1 cellular context compared by ENCODE assay signal in the genomic region with DNA sequence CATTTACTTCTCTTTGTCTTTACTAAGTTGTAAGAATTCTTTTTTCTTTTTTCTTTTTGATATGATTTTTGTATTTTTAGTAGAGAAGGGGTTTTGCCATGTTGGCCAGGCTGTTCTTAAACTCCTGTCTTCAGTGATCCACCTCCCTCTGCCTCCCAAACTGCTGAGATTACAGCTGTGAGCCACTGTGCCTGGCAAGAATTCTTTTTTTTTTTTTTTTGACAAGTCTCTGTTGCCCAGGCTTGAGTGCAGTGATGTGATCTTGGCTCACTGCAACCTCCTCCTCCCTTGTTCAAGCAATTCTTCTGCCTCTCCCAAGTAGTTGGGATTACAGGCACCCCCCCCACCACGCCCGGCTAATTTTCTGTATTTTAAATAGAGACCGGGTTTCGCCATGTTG.
TF ChIP-seq lines count a peak whose summit lies in the region.

No MANE protein-coding gene starts in this region.

TF ChIP-seq in HEK293, 187 proteins besides CTCF, POLR2A, EP300 and RAD21:
- TF ChIP-seq, protein P1, sequence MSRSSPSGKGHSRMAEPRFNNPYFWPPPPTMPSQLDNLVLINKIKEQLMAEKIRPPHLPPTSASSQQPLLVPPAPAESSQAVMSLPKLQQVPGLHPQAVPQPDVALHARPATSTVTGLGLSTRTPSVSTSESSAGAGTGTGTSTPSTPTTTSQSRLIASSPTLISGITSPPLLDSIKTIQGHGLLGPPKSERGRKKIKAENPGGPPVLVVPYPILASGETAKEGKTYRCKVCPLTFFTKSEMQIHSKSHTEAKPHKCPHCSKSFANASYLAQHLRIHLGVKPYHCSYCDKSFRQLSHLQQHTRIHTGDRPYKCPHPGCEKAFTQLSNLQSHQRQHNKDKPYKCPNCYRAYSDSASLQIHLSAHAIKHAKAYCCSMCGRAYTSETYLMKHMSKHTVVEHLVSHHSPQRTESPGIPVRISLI (tag by site-specific recombination; IDR thresholded peaks at IDR 0.05) = 0 out of 2 replicates have a peak, but pooled peaks have one; percentile 26
- TF ChIP-seq SP2 (tag by site-specific recombination; IDR thresholded peaks at IDR 0.05) = no peak
- TF ChIP-seq ZNF341 (tag by site-specific recombination; IDR thresholded peaks at IDR 0.05; ENCODE audit: low read depth) = peak; percentile 63
TF ChIP-seq in HEK293: peak in this region for 2.
